In genomic region chr10:123203393-123204126, GRCh38 we compare ENCODE assay signal across 20 cellular contexts. TPM values are rescaled to one million over a fixed set of nuclear protein-coding genes. Genes with fewer than 3 reads are reported as not detected.
A peak's percentile ranks its signal among the peaks of the same experiment; 100 is the strongest.
DNase-seq lines count a peak whose midpoint lies in the region; ATAC-seq, FAIRE-seq and TF ChIP-seq lines count a peak whose summit lies in the region.
"Had no signal": no experiment of that assay in that cellular context is flagged by ENCODE, and none has a peak within 500 bp of the region (broad histone marks: within the 10 kb centered on the region; RNA-seq: fewer than 3 reads in every experiment).

No MANE protein-coding gene starts in this region.

- peaks cover 2% of the 10 kb centered on the region for H3K27me3 ChIP-seq in mammary epithelial cell (ENCODE audit: insufficient read depth, low read length)
- no peaks in the 10 kb centered on the region for H3K27me3 ChIP-seq in upper lobe of right lung
- no peaks in the 10 kb centered on the region for H3K27me3 ChIP-seq in right atrium auricular region
- H3K27me3 ChIP-seq: gastrocnemius medialis, vagina had no signal

- H3K9me3 ChIP-seq in mammary epithelial cell (replicated peaks; ENCODE audit: insufficient read depth, low read length) = no peaks in the 10 kb centered on the region
- H3K9me3 ChIP-seq in upper lobe of right lung = no peaks in the 10 kb centered on the region
- peaks cover 0 to 9% of the 10 kb centered on the region in 2 donors for H3K9me3 ChIP-seq in right atrium auricular region
- H3K9me3 ChIP-seq: Caco-2, gastrocnemius medialis, vagina had no signal

- dilution Hi-C loops in mammary epithelial cell (cut with HindIII; ENCODE audit: low sequenced_read_pairs) = no loop called here

- no TSS peak for BruUV-seq in mammary epithelial cell (replicated peaks; lab: Mats Ljungman, UMichigan)

- H3K27ac ChIP-seq in mammary epithelial cell (ENCODE audit: insufficient read depth, low read depth, low read length) (no peak overlapping the region), upper lobe of right lung (no peak overlapping the region), right atrium auricular region (no peak overlapping the region)
- H3K27ac ChIP-seq: gastrocnemius medialis, vagina had no signal

- 65% methylated on average over 4 of the region's 6 CpGs for WGBS in mammary epithelial cell (ENCODE audit: low coverage, missing lambda C conversion rate)

- FAIRE-seq in RCC 7860 (lab: Jason Lieb, UNC) = no peak
- FAIRE-seq: endometrium had no signal

- H3K4me1 ChIP-seq in mammary epithelial cell (ENCODE audit: insufficient read depth, low read length) (no peaks in the 10 kb centered on the region), upper lobe of right lung (no peaks in the 10 kb centered on the region), right atrium auricular region (no peaks in the 10 kb centered on the region)
- H3K4me1 ChIP-seq: Caco-2, gastrocnemius medialis, vagina had no signal

- no peaks in the 10 kb centered on the region for H3K79me2 ChIP-seq in mammary epithelial cell (ENCODE audit: insufficient read depth, low read length)

- no peaks in the 10 kb centered on the region for H4K20me1 ChIP-seq in mammary epithelial cell (ENCODE audit: insufficient read depth, low read length)

- in situ Hi-C loops in T47D (cut with HindIII; ENCODE audit: low pct_unique_long_range_greater_than_20kb, low sequenced_read_pairs) (no loop called here), mammary epithelial cell (cut with MboI; ENCODE audit: low sequenced_read_pairs in 2 of 2) (no loop called here)

- peak; percentile 16 to 70 for DNase-seq in T47D (ENCODE audit: low read depth in 1 of 2, low spot score in 1 of 2)
- no peak for DNase-seq in mammary epithelial cell
- DNase-seq in RCC 7860 (ENCODE audit: low spot score) = peak; percentile 51
- DNase-seq in left colon = no peak
- no peak for DNase-seq in upper lobe of right lung
- DNase-seq in NK-92 (lab: John Stamatoyannopoulos, UW; ENCODE audit: unreplicated experiment) = no peak
- DNase-seq in right atrium auricular region (ENCODE audit: low spot score) = no peak
- DNase-seq: activated CD4-positive, alpha-beta memory T cell treated with anti-CD3 and anti-CD28 coated beads, Interleukin-2, amount 10 ng/mL, durations not matched to agents 7 days and 5 days; Caco-2; gastrocnemius medialis; GDM1; HCEC 1CT; MV-4-11; NCI-H2227 treated with DMSO at 0.1 percent for 48 hours; occipital lobe had no signal

- H3K4me2 ChIP-seq in mammary epithelial cell (ENCODE audit: insufficient read depth, low read depth, low read length) = no peak overlapping the region

- TF ChIP-seq CTCF in mammary epithelial cell (conservative IDR thresholded peaks at IDR 0.05 in 1 of 2, IDR thresholded peaks at IDR 0.05 in 1 of 2; ENCODE audit: extremely low read depth in 1 of 2, insufficient read depth in 1 of 2, low read depth in 1 of 2, low read length in 2 of 2) (no peak), upper lobe of right lung (IDR thresholded peaks at IDR 0.05) (no peak), right atrium auricular region (IDR thresholded peaks at IDR 0.05) (no peak)

- peak; percentile 57 for ATAC-seq in left colon
- ATAC-seq in upper lobe of right lung = peak; percentile 41
- no peak for ATAC-seq in HG02884 (IDR thresholded peaks at IDR 0.05; ENCODE audit: unreplicated experiment)
- ATAC-seq: gastrocnemius medialis had no signal

- H3K4me3 ChIP-seq in mammary epithelial cell (replicated peaks in 1 of 3; ENCODE audit: insufficient read depth in 1 of 3, low read depth in 2 of 3, low read length in 3 of 3) = no peak overlapping the region
- no peak overlapping the region for H3K4me3 ChIP-seq in upper lobe of right lung
- H3K4me3 ChIP-seq in right atrium auricular region = no peak overlapping the region
- H3K4me3 ChIP-seq: gastrocnemius medialis, vagina had no signal

- intact Hi-C loops in mammary epithelial cell (cut with micrococcal nuclease) = no loop called here
- intact Hi-C loops in left colon (cut with DNase I, micrococcal nuclease) = no loop called here
- intact Hi-C loops in upper lobe of right lung (cut with DNase I) = no loop called here

- CTCF ChIA-PET in mammary epithelial cell (lab: Charles Lee; ENCODE audit: low non-redundant PET) = no interaction called here

- no peak overlapping the region for H3K9ac ChIP-seq in mammary epithelial cell (ENCODE audit: insufficient read depth, low read length)

- no peak overlapping the region for H2AFZ ChIP-seq in mammary epithelial cell (ENCODE audit: low read depth, low read length)

- H3K36me3 ChIP-seq in mammary epithelial cell (ENCODE audit: insufficient read depth, low read length) = no peaks in the 10 kb centered on the region
- H3K36me3 ChIP-seq in upper lobe of right lung = no peaks in the 10 kb centered on the region
- H3K36me3 ChIP-seq in right atrium auricular region = no peaks in the 10 kb centered on the region
- H3K36me3 ChIP-seq: gastrocnemius medialis, vagina had no signal

RNA-seq across cellular contexts. Expression of gene BUB3, which starts 49.4 kb away (rescaled TPM):
- 100 to 1,000 TPM; 137 to 158 TPM for total RNA-seq in mammary epithelial cell
- polyA plus RNA-seq in mammary epithelial cell = 237 TPM
- 253 TPM for polyA minus RNA-seq in mammary epithelial cell
- 10 to 100 TPM; 58.2 to 69.6 TPM for total RNA-seq in left colon
- total RNA-seq in upper lobe of right lung = 61.8 TPM
- 10 to 100 TPM; 35.4 to 36.9 TPM for total RNA-seq in right atrium auricular region

RNA-seq across cellular contexts. Expression of gene HMX2, which starts 55.6 kb away (rescaled TPM):
- total RNA-seq in mammary epithelial cell (not detected), left colon (under 1 TPM; 0.18 to 0.20 TPM), upper lobe of right lung (not detected), right atrium auricular region (not detected)
- polyA plus RNA-seq in mammary epithelial cell = not detected
- polyA minus RNA-seq in mammary epithelial cell = not detected
- total RNA-seq: activated CD4-positive, alpha-beta memory T cell treated with anti-CD3 and anti-CD28 coated beads, Interleukin-2, amount 10 ng/mL, durations not matched to agents 7 days and 5 days; chondrocyte; gastrocnemius medialis; occipital lobe; vagina had no signal
- polyA plus RNA-seq: AG04450 had no signal

Comparison
In these comparisons a context has a peak if more than half of its experiments do, and no peak if none do; other contexts are left out.
1. DNase-seq: peak in T47D (2 of 2) and RCC 7860 (single experiment); none in mammary epithelial cell (single experiment), left colon (0 of 2), upper lobe of right lung (single experiment), NK-92 (single experiment) and right atrium auricular region (single experiment).